In the genomic region with DNA sequence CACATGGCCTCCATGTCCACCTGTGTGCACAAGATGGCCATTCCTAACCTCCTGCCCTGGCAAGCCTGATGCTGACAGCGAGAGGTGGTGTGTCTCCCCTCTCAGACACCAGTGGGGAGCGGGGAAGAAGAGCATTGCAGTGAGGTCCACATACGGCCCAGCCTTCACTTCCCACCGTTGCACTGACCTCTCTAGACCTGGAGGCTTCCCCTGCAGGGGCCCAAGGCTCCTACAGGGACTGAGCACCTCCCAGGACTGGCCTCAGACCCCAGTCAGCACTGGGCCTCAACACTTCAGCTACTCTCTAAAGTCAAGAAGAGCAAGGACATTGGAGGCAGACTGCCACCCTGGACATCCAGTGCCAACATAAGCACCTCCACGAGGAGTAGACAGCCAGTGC, we compare ENCODE assay signal across 36 cellular contexts.
"Had no signal": no experiment of that assay in that cellular context is flagged by ENCODE, and none has a peak within 500 bp of the region (broad histone marks: within the 10 kb centered on the region; RNA-seq: fewer than 3 reads in every experiment).

No MANE protein-coding gene starts in this region.

- ATAC-seq: activated CD4-positive, alpha-beta T cell treated with anti-CD3 and anti-CD28 coated beads for 36 hours; activated CD4-positive, CD25-positive, alpha-beta regulatory T cell treated with anti-CD3 and anti-CD28 coated beads, Interleukin-2, amount 50 U/mL, for 24 hours; activated CD8-positive, alpha-beta memory T cell treated with anti-CD3 and anti-CD28 coated beads, Interleukin-2, amount 10 ng/mL, durations not matched to agents 7 days and 5 days; activated CD8-positive, alpha-beta T cell treated with anti-CD3 and anti-CD28 coated beads, Interleukin-2, amount 10 ng/mL, durations not matched to agents 7 days and 5 days; activated naive CD4-positive, alpha-beta T cell treated with anti-CD3 and anti-CD28 coated beads, Interleukin-2, amount 50 U/mL, for 72 hours; effector memory CD8-positive, alpha-beta T cell; foreskin keratinocyte; gastrocnemius medialis; T-helper 17 cell had no signal

- H3K4me1 ChIP-seq: ascending aorta, breast epithelium, foreskin keratinocyte, gastrocnemius medialis had no signal

- H3K9me3 Mint-ChIP-seq: activated CD4-positive, alpha-beta memory T cell treated with anti-CD3 and anti-CD28 coated beads for 36 hours; activated CD4-positive, alpha-beta T cell treated with anti-CD3 and anti-CD28 coated beads, Interleukin-2, amount 10 ng/mL, durations not matched to agents 24 days and 14 days; activated naive CD4-positive, alpha-beta T cell treated with anti-CD3 and anti-CD28 coated beads, Interleukin-2, amount 10 ng/mL, durations not matched to agents 7 days and 5 days; activated naive CD4-positive, alpha-beta T cell treated with anti-CD3 and anti-CD28 coated beads, Interleukin-2, amount 50 U/mL, for 72 hours; activated naive CD8-positive, alpha-beta T cell treated with anti-CD3 and anti-CD28 coated beads, Interleukin-2, amount 10 ng/mL, durations not matched to agents 7 days and 5 days; activated T-helper 1 cell treated with anti-CD3 and anti-CD28 coated beads, Interleukin-12 subunit alpha, Interleukin-12 subunit beta, Interleukin-2, Interleukin-4 antibody, amounts not matched to agents 30 ng/mL and 10 ng/mL and 1 ng/mL, durations not matched to agents 14 hours and 24 hours and 36 hours; effector memory CD8-positive, alpha-beta T cell; T-helper 2 cell treated with Interferon-gamma antibody and Interleukin-4, amounts not matched to agents 5 μg/mL and 100 μg/mL, for 36 hours had no signal

- DNase-seq: activated B cell treated with CpG ODN at 0.5 μM for 24 hours; activated CD4-positive, alpha-beta memory T cell treated with anti-CD3 and anti-CD28 coated beads for 36 hours; activated CD4-positive, alpha-beta T cell treated with anti-CD3 and anti-CD28 coated beads for 36 hours; activated CD4-positive, alpha-beta T cell treated with anti-CD3 and anti-CD28 coated beads, Interleukin-2, amount 10 ng/mL, durations not matched to agents 24 days and 14 days; activated CD8-positive, alpha-beta memory T cell treated with anti-CD3 and anti-CD28 coated beads, Interleukin-2, amount 10 ng/mL, durations not matched to agents 7 days and 5 days; activated CD8-positive, alpha-beta memory T cell treated with anti-CD3 and anti-CD28 coated beads, Interleukin-2, amount 50 U/mL, for 4 hours; activated CD8-positive, alpha-beta T cell treated with anti-CD3 and anti-CD28 coated beads, Interleukin-2, amount 10 ng/mL, durations not matched to agents 7 days and 5 days; activated gamma-delta T cell; activated naive CD4-positive, alpha-beta T cell; activated naive CD4-positive, alpha-beta T cell treated with anti-CD3 and anti-CD28 coated beads, Interleukin-2, amount 10 ng/mL, durations not matched to agents 7 days and 5 days; activated naive CD8-positive, alpha-beta T cell treated with anti-CD3 and anti-CD28 coated beads, Interleukin-2, amount 10 ng/mL, durations not matched to agents 7 days and 5 days; activated T-cell treated with anti-CD3 and anti-CD28 coated beads, Interleukin-2, amount 50 U/mL, for 1 hour; activated T-cell treated with anti-CD3 and anti-CD28 coated beads, Interleukin-2, amount 50 U/mL, for 48 hours; central memory CD4-positive, alpha-beta T cell; cerebellar nuclear complex; cortex of kidney; dermis blood vessel endothelial cell; effector CD4-positive, alpha-beta T cell; effector memory CD8-positive, alpha-beta T cell; erythroblast; foreskin keratinocyte; gastrocnemius medialis; glutamatergic neuron; T-helper 1 cell; T1000; WERI-Rb-1 had no signal

- H3K27ac ChIP-seq: ascending aorta, breast epithelium, cardiac muscle cell, esophagus muscularis mucosa, foreskin keratinocyte, gastrocnemius medialis, WERI-Rb-1 had no signal

- H3K4me3 ChIP-seq: ascending aorta, breast epithelium, cardiac muscle cell, esophagus muscularis mucosa, gastrocnemius medialis had no signal

- H3K27me3 ChIP-seq: ascending aorta, breast epithelium, esophagus muscularis mucosa, foreskin keratinocyte had no signal

- H3K4me1 Mint-ChIP-seq: activated B cell treated with CpG ODN at 0.5 μM for 24 hours; activated CD4-positive, alpha-beta T cell treated with anti-CD3 and anti-CD28 coated beads for 36 hours; activated CD4-positive, alpha-beta T cell treated with anti-CD3 and anti-CD28 coated beads, Interleukin-2, amount 10 ng/mL, durations not matched to agents 24 days and 14 days; activated CD8-positive, alpha-beta memory T cell treated with anti-CD3 and anti-CD28 coated beads, Interleukin-2, amount 10 ng/mL, durations not matched to agents 7 days and 5 days; activated naive CD4-positive, alpha-beta T cell treated with anti-CD3 and anti-CD28 coated beads, Interleukin-2, amount 10 ng/mL, durations not matched to agents 7 days and 5 days; activated naive CD8-positive, alpha-beta T cell treated with anti-CD3 and anti-CD28 coated beads, Interleukin-2, amount 10 ng/mL, durations not matched to agents 7 days and 5 days had no signal

- H3K36me3 Mint-ChIP-seq: activated CD4-positive, alpha-beta memory T cell treated with anti-CD3 and anti-CD28 coated beads for 36 hours; activated CD8-positive, alpha-beta memory T cell treated with anti-CD3 and anti-CD28 coated beads, Interleukin-2, amount 10 ng/mL, durations not matched to agents 7 days and 5 days; activated naive CD4-positive, alpha-beta T cell treated with anti-CD3 and anti-CD28 coated beads, Interleukin-2, amount 10 ng/mL, durations not matched to agents 7 days and 5 days; activated naive CD4-positive, alpha-beta T cell treated with anti-CD3 and anti-CD28 coated beads, Interleukin-2, amount 50 U/mL, for 72 hours; activated naive CD8-positive, alpha-beta T cell treated with anti-CD3 and anti-CD28 coated beads, Interleukin-2, amount 10 ng/mL, durations not matched to agents 7 days and 5 days had no signal

- H3K27me3 Mint-ChIP-seq: activated CD4-positive, alpha-beta memory T cell treated with anti-CD3 and anti-CD28 coated beads for 36 hours; activated CD4-positive, alpha-beta T cell treated with anti-CD3 and anti-CD28 coated beads for 36 hours; T-helper 17 cell had no signal

- H3K4me3 Mint-ChIP-seq: activated B cell treated with CpG ODN at 0.5 μM for 24 hours; activated CD4-positive, alpha-beta memory T cell treated with anti-CD3 and anti-CD28 coated beads for 36 hours; activated CD4-positive, alpha-beta T cell treated with anti-CD3 and anti-CD28 coated beads for 36 hours; activated CD4-positive, alpha-beta T cell treated with anti-CD3 and anti-CD28 coated beads, Interleukin-2, amount 10 ng/mL, durations not matched to agents 24 days and 14 days; activated CD8-positive, alpha-beta memory T cell treated with anti-CD3 and anti-CD28 coated beads, Interleukin-2, amount 10 ng/mL, durations not matched to agents 7 days and 5 days; activated CD8-positive, alpha-beta T cell treated with anti-CD3 and anti-CD28 coated beads, Interleukin-2, amount 10 ng/mL, durations not matched to agents 7 days and 5 days; activated naive CD4-positive, alpha-beta T cell treated with anti-CD3 and anti-CD28 coated beads, Interleukin-2, amount 10 ng/mL, durations not matched to agents 7 days and 5 days; activated naive CD8-positive, alpha-beta T cell treated with anti-CD3 and anti-CD28 coated beads, Interleukin-2, amount 10 ng/mL, durations not matched to agents 7 days and 5 days; activated T-helper 1 cell treated with anti-CD3 and anti-CD28 coated beads, Interleukin-12 subunit alpha, Interleukin-12 subunit beta, Interleukin-2, Interleukin-4 antibody, amounts not matched to agents 30 ng/mL and 10 ng/mL and 1 ng/mL, durations not matched to agents 14 hours and 24 hours and 36 hours; brain; effector memory CD8-positive, alpha-beta T cell; T-helper 17 cell; T-helper 2 cell treated with Interferon-gamma antibody and Interleukin-4, amounts not matched to agents 5 μg/mL and 100 μg/mL, for 36 hours had no signal

- H3K27ac Mint-ChIP-seq: activated B cell treated with CpG ODN at 0.5 μM for 24 hours; activated CD4-positive, alpha-beta memory T cell treated with anti-CD3 and anti-CD28 coated beads for 36 hours; activated CD4-positive, alpha-beta T cell treated with anti-CD3 and anti-CD28 coated beads for 36 hours; activated CD4-positive, alpha-beta T cell treated with anti-CD3 and anti-CD28 coated beads, Interleukin-2, amount 10 ng/mL, durations not matched to agents 24 days and 14 days; activated CD8-positive, alpha-beta memory T cell treated with anti-CD3 and anti-CD28 coated beads, Interleukin-2, amount 10 ng/mL, durations not matched to agents 7 days and 5 days; activated CD8-positive, alpha-beta T cell treated with anti-CD3 and anti-CD28 coated beads, Interleukin-2, amount 10 ng/mL, durations not matched to agents 7 days and 5 days; activated naive CD4-positive, alpha-beta T cell treated with anti-CD3 and anti-CD28 coated beads, Interleukin-2, amount 10 ng/mL, durations not matched to agents 7 days and 5 days; activated naive CD4-positive, alpha-beta T cell treated with anti-CD3 and anti-CD28 coated beads, Interleukin-2, amount 50 U/mL, for 72 hours; activated naive CD8-positive, alpha-beta T cell treated with anti-CD3 and anti-CD28 coated beads, Interleukin-2, amount 10 ng/mL, durations not matched to agents 7 days and 5 days; activated T-helper 1 cell treated with anti-CD3 and anti-CD28 coated beads, Interleukin-12 subunit alpha, Interleukin-12 subunit beta, Interleukin-2, Interleukin-4 antibody, amounts not matched to agents 30 ng/mL and 10 ng/mL and 1 ng/mL, durations not matched to agents 14 hours and 24 hours and 36 hours; brain; effector memory CD8-positive, alpha-beta T cell; T-helper 17 cell; T-helper 2 cell treated with Interferon-gamma antibody and Interleukin-4, amounts not matched to agents 5 μg/mL and 100 μg/mL, for 36 hours had no signal

- H3K36me3 ChIP-seq: ascending aorta, breast epithelium, cardiac muscle cell, esophagus muscularis mucosa, gastrocnemius medialis, WERI-Rb-1 had no signal
